In the genomic region with DNA sequence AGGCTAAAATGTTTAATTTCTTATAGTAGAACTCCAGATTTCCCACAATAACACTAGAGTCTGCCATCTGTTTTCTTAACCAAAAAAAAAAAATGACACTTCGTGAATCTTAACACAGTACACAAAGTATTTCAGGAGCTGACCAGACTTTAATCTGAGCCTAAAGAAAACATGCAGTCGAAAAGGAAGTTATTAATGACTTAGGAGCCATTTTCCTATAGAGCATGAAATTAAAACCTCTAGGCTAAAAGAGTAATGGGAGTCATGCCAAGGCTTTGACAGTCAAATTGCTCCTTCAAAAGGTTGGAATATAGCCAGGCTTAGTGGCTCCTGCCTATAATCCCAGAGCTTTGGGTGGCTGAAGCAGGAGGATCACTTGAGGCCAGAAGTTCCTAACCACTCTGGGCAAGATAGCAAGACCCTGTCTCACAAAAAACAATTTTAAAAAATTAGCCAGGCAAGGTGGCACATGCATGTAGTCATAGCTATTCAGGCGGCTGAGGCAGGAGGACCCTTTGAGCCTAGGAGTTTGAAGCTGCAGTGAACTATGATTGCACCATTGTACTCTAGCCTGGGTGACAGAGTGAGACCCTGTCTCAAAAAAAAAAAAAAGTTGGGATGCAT, we compare ENCODE assay signal across 10 cellular contexts. TPM values are rescaled to one million over a fixed set of nuclear protein-coding genes. Genes with fewer than 3 reads are reported as not detected.
A peak's percentile ranks its signal among the peaks of the same experiment; 100 is the strongest.
DNase-seq lines count a peak whose midpoint lies in the region; ATAC-seq and TF ChIP-seq lines count a peak whose summit lies in the region.
"Had no signal": no experiment of that assay in that cellular context is flagged by ENCODE, and none has a peak within 500 bp of the region (broad histone marks: within the 10 kb centered on the region; RNA-seq: fewer than 3 reads in every experiment).

No MANE protein-coding gene starts in this region.

- peak overlapping the region; percentile 56 for H3K9ac ChIP-seq in adipocyte (ENCODE audit: low read length)

- no peak for TF ChIP-seq POLR2A in right lobe of liver (IDR thresholded peaks at IDR 0.05)

- H3K4me1 ChIP-seq in adipocyte (ENCODE audit: control insufficient read depth, insufficient read depth, low read length), result peaks cover 12% of the 10 kb centered on the region
- peaks cover 0 to 14% (median 0%) of the 10 kb centered on the region in 4 donors for H3K4me1 ChIP-seq in right lobe of liver

- intact Hi-C loops in right lobe of liver (cut with DNase I), result no loop called here

- DNase-seq in D341Med (ENCODE audit: low spot score) (peak; percentile 29), NCI-H1436 (lab: John Stamatoyannopoulos, UW) (peak; percentile 85), adipocyte (ENCODE audit: low read depth) (peak; percentile 14), right lobe of liver (no peak), globus pallidus (ENCODE audit: low spot score) (no peak), activated gamma-delta T cell treated with Interleukin-2 at 50 U/mL for 16 hours (no peak)
- DNase-seq: hippocampal formation had no signal

- no peaks in the 10 kb centered on the region for H3K9me3 ChIP-seq in adipocyte (ENCODE audit: control insufficient read depth, low read length)
- no peaks in the 10 kb centered on the region for H3K9me3 ChIP-seq in right lobe of liver

- peak; percentile 59 to 76 (median 70) for ATAC-seq in right lobe of liver
- ATAC-seq in GM18867 (IDR thresholded peaks at IDR 0.05; ENCODE audit: unreplicated experiment), result no peak
- ATAC-seq in HG03460 (IDR thresholded peaks at IDR 0.05; ENCODE audit: unreplicated experiment), result no peak

- H3K4me3 ChIP-seq in adipocyte (ENCODE audit: low read length) (peak overlapping the region; percentile 66), right lobe of liver (peak overlapping the region; percentile 4 to 41 (median 20))

- H3K27ac ChIP-seq in right lobe of liver, result peak overlapping the region in 2 of 3 donors; percentile 25 to 30

- 43% methylated on average over 3 of the region's 3 CpGs for WGBS in right lobe of liver (ENCODE audit: insufficient coverage, low coverage, low lambda C conversion rate, missing lambda C conversion rate)

- H3K36me3 ChIP-seq in adipocyte (ENCODE audit: control insufficient read depth, insufficient read depth, low read length, severe bottlenecking), result no peaks in the 10 kb centered on the region
- H3K36me3 ChIP-seq in right lobe of liver, result no peaks in the 10 kb centered on the region
- H3K36me3 ChIP-seq: tibial nerve had no signal

- no peaks in the 10 kb centered on the region for H3K27me3 ChIP-seq in adipocyte (replicated peaks; ENCODE audit: control insufficient read depth, insufficient read depth, low read length)
- H3K27me3 ChIP-seq in right lobe of liver, result no peaks in the 10 kb centered on the region
- H3K27me3 ChIP-seq: tibial nerve had no signal

- no peak for TF ChIP-seq CTCF in right lobe of liver (IDR thresholded peaks at IDR 0.05)

RNA-seq across cellular contexts. Expression of a gene that starts 13.6 kb away (rescaled TPM):
- 10 to 100 TPM; 25.3 to 55.3 (median 38.2) TPM for total RNA-seq in right lobe of liver

Comparison
In these comparisons a context has a peak if more than half of its experiments do, and no peak if none do; other contexts are left out.
1. DNase-seq: peak in D341Med (single experiment), NCI-H1436 (single experiment) and adipocyte (single experiment); none in right lobe of liver (0 of 3), globus pallidus (single experiment) and activated gamma-delta T cell treated with Interleukin-2 at 50 U/mL for 16 hours (single experiment).
2. ATAC-seq: peak in right lobe of liver (4 of 4); none in GM18867 (single experiment) and HG03460 (single experiment).